18 cellular contexts compared by ENCODE assay signal in the genomic region with DNA sequence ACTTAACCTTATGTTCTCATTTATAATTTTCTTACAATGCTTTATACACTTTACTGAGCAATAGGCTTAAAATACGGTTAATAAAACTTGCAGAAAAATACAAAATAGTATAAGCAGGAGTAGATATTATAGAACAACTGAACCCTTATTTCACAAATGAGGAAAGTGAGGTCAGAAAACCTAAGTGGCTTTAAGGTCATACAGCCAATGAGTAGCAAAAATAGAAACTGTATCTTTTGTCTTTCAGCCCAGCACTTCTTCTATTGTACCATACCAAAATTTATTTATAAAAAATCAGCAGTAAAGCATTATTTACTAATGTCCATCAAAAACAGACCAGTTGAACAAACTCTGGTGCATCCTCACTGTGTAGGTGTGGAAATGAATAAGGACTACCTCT. TPM values are rescaled to one million over a fixed set of nuclear protein-coding genes. Genes with fewer than 3 reads are reported as not detected.
DNase-seq lines count a peak whose midpoint lies in the region; ATAC-seq and TF ChIP-seq lines count a peak whose summit lies in the region.
"Had no signal": no experiment of that assay in that cellular context is flagged by ENCODE, and none has a peak within 500 bp of the region (broad histone marks: within the 10 kb centered on the region; RNA-seq: fewer than 3 reads in every experiment).

No MANE protein-coding gene starts in this region.

- H3K36me3 ChIP-seq in right atrium auricular region (no peaks in the 10 kb centered on the region), heart right ventricle (peaks cover 0 to 25% (median 0%) of the 10 kb centered on the region in 9 donors)

- H3K4me3 ChIP-seq in right atrium auricular region (no peak overlapping the region), heart right ventricle (no peak overlapping the region), right cardiac atrium (ENCODE audit: low read length) (no peak overlapping the region)
- H3K4me3 ChIP-seq: A549; BLaER1 treated with 17β-estradiol and CSF1 and Interleukin-3, amounts not matched to agents 10 nM and 100 nM had no signal

- H3K9me3 ChIP-seq in right atrium auricular region (no peaks in the 10 kb centered on the region), heart right ventricle (no peaks in the 10 kb centered on the region), right cardiac atrium (ENCODE audit: control insufficient read depth, low read length) (no peaks in the 10 kb centered on the region)
- H3K9me3 ChIP-seq: A549; BLaER1 treated with 17β-estradiol and CSF1 and Interleukin-3, amounts not matched to agents 10 nM and 100 nM; Caco-2 had no signal

- intact Hi-C loops in Right ventricle myocardium superior (cut with DNase I): no loop called here
- intact Hi-C loops in heart right ventricle (cut with DNase I): no loop called here
- intact Hi-C loops in Right ventricle myocardium inferior (cut with DNase I): no loop called here
- intact Hi-C loops in left ventricle myocardium superior (cut with micrococcal nuclease): no loop called here
- intact Hi-C loops in right cardiac atrium (cut with DNase I): no loop called here

- TF ChIP-seq CTCF in right atrium auricular region (IDR thresholded peaks at IDR 0.05) (no peak), heart right ventricle (IDR thresholded peaks at IDR 0.05) (no peak)

- H3K27me3 ChIP-seq in right atrium auricular region (no peaks in the 10 kb centered on the region), heart right ventricle (no peaks in the 10 kb centered on the region), right cardiac atrium (ENCODE audit: control insufficient read depth, insufficient read depth) (no peaks in the 10 kb centered on the region)
- H3K27me3 ChIP-seq: BLaER1 treated with 17β-estradiol and CSF1 and Interleukin-3, amounts not matched to agents 10 nM and 100 nM had no signal

- 71% methylated on average over 1 of the region's 1 CpG for WGBS in heart right ventricle, 2 donors
- WGBS in right cardiac atrium: 91% methylated on average over 1 of the region's 1 CpG

- peak; percentile 49 for ATAC-seq in Right ventricle myocardium superior (ENCODE audit: poor library complexity)
- peak in 4 of 8 donors; percentile 34 to 75 (median 72) for ATAC-seq in heart right ventricle
- no peak for ATAC-seq in Right ventricle myocardium inferior
- ATAC-seq in left ventricle myocardium superior: peak; percentile 61
- ATAC-seq in right cardiac atrium: no peak
- ATAC-seq: A549; CD8-positive, alpha-beta T cell had no signal

- H3K4me1 ChIP-seq in right atrium auricular region: peaks cover 0 to 14% of the 10 kb centered on the region in 2 donors
- peaks cover 3 to 51% (median 23%) of the 10 kb centered on the region in 9 donors for H3K4me1 ChIP-seq in heart right ventricle
- H3K4me1 ChIP-seq in right cardiac atrium (ENCODE audit: control insufficient read depth, insufficient read depth, low read length): peaks cover 3% of the 10 kb centered on the region
- H3K4me1 ChIP-seq: A549, Caco-2 had no signal

- peak overlapping the region in 1 of 2 donors; percentile 53 for H3K27ac ChIP-seq in right atrium auricular region
- peak overlapping the region in 9 of 10 donors; percentile 27 to 77 (median 67) for H3K27ac ChIP-seq in heart right ventricle
- H3K27ac ChIP-seq in right cardiac atrium (ENCODE audit: low read length): no peak overlapping the region
- H3K27ac ChIP-seq: 22Rv1; A549; BLaER1 treated with 17β-estradiol and CSF1 and Interleukin-3, amounts not matched to agents 10 nM and 100 nM; C4-2B had no signal

- no peak for DNase-seq in Right ventricle myocardium superior
- no peak for DNase-seq in right atrium auricular region (ENCODE audit: low spot score)
- DNase-seq in heart right ventricle: no peak
- no peak for DNase-seq in Right ventricle myocardium inferior (ENCODE audit: missing footprints)
- no peak for DNase-seq in left ventricle myocardium superior
- no peak for DNase-seq in right cardiac atrium
- no peak for DNase-seq in hippocampal formation (lab: John Stamatoyannopoulos, UW)
- DNase-seq: AML-193; Caco-2; Calu3; CD4-positive, alpha-beta T cell; CD8-positive, alpha-beta T cell; DMS79 treated with DMSO at 0.1 percent for 48 hours; GF-D8 had no signal

RNA-seq across cellular contexts. Expression of a gene that starts 11.6 kb away (rescaled TPM):
- total RNA-seq in Right ventricle myocardium superior (17.1 TPM), right atrium auricular region (10 to 100 TPM; 11.9 to 16.5 TPM), heart right ventricle (10 to 100 TPM; 17.3 to 26.6 (median 21.4) TPM), Right ventricle myocardium inferior (21.9 TPM), left ventricle myocardium superior (23.1 TPM), right cardiac atrium (10 to 100 TPM; 15.7 to 18.1 (median 16.4) TPM)
- polyA plus RNA-seq in heart right ventricle (10 to 100 TPM; 12.4 to 14.8 TPM), right cardiac atrium (16.5 TPM)

RNA-seq across cellular contexts. Expression of a gene that starts 26.4 kb away (rescaled TPM):
- total RNA-seq in Right ventricle myocardium superior: 91.1 TPM
- total RNA-seq in right atrium auricular region: 10 to 100 TPM; 54.4 to 81.2 TPM
- total RNA-seq in heart right ventricle: 100 to 1,000 TPM in 6 of 10 donors, 10 to 100 TPM in 4; 87.1 to 131 (median 102) TPM
- 100 to 1,000 TPM in 1 of 2 donors, 10 to 100 TPM in 1; 37.8 to 111 TPM for polyA plus RNA-seq in heart right ventricle
- total RNA-seq in Right ventricle myocardium inferior: 108 TPM
- total RNA-seq in left ventricle myocardium superior: 109 TPM
- 100 to 1,000 TPM; 106 to 132 (median 109) TPM for total RNA-seq in right cardiac atrium
- polyA plus RNA-seq in right cardiac atrium: 70.7 TPM

Comparison
In these comparisons a context has a peak if more than half of its experiments do, and no peak if none do; other contexts are left out.
1. ATAC-seq: peak in Right ventricle myocardium superior (single experiment) and left ventricle myocardium superior (single experiment); none in Right ventricle myocardium inferior (single experiment) and right cardiac atrium (0 of 2).